39 cellular contexts compared by ENCODE assay signal in the genomic region with DNA sequence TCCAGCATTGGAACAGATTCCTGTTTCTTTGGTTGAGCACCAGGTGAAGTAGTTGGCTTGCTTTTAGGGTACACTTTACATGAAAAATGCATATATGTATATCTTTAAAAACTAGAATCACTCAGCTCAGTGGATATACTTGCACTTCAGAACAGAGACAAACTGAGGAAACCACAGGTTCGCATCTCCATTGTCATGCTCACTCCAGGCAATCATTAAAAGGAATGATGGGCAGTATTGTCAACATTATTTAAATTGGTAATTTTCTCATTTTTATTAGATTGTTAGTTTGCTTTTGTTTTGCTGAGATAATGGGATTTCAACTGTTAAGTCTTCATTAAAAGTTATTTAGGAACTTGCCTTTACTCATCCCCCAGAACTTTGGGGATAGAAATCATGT.
"Had no signal": no experiment of that assay in that cellular context is flagged by ENCODE, and none has a peak within 500 bp of the region (broad histone marks: within the 10 kb centered on the region; RNA-seq: fewer than 3 reads in every experiment).

No MANE protein-coding gene starts in this region.

- H3K36me3 ChIP-seq: adrenal gland, ascending aorta, brain microvascular endothelial cell, breast epithelium, cardiac muscle cell had no signal

- H3K9me3 ChIP-seq: adrenal gland, ascending aorta, body of pancreas, breast epithelium had no signal

- H3K4me3 ChIP-seq: adrenal gland, ascending aorta, body of pancreas, breast epithelium, cardiac muscle cell had no signal

- ATAC-seq: activated naive CD4-positive, alpha-beta T cell treated with anti-CD3 and anti-CD28 coated beads, Interleukin-2, amount 50 U/mL, for 72 hours; activated naive CD8-positive, alpha-beta T cell treated with anti-CD3 and anti-CD28 coated beads, Interleukin-2, amount 50 U/mL, for 24 hours; activated T-cell treated with anti-CD3 and anti-CD28 coated beads, Interleukin-2, amount 50 U/mL, for 4 hours; activated T-cell treated with anti-CD3 and anti-CD28 coated beads, Interleukin-2, amount 50 U/mL, for 72 hours; activated T-helper 17 cell treated with anti-CD3 and anti-CD28 coated beads, Interleukin-2, amount 50 U/mL, for 72 hours; body of pancreas had no signal

- H3K4me1 ChIP-seq: adrenal gland, ascending aorta, body of pancreas, breast epithelium had no signal

- FAIRE-seq: astrocyte, bronchial epithelial cell had no signal

- H3K9me3 Mint-ChIP-seq: activated naive CD4-positive, alpha-beta T cell treated with anti-CD3 and anti-CD28 coated beads for 36 hours; activated naive CD4-positive, alpha-beta T cell treated with anti-CD3 and anti-CD28 coated beads, Interleukin-2, amount 10 ng/mL, durations not matched to agents 7 days and 5 days; activated naive CD4-positive, alpha-beta T cell treated with anti-CD3 and anti-CD28 coated beads, Interleukin-2, amount 50 U/mL, for 24 hours; activated naive CD4-positive, alpha-beta T cell treated with anti-CD3 and anti-CD28 coated beads, Interleukin-2, amount 50 U/mL, for 72 hours; activated naive CD8-positive, alpha-beta T cell treated with anti-CD3 and anti-CD28 coated beads for 36 hours; activated naive CD8-positive, alpha-beta T cell treated with anti-CD3 and anti-CD28 coated beads, Interleukin-2, amount 10 ng/mL, durations not matched to agents 7 days and 5 days; activated naive CD8-positive, alpha-beta T cell treated with anti-CD3 and anti-CD28 coated beads, Interleukin-2, amount 50 U/mL, for 24 hours; activated T-cell treated with anti-CD3 and anti-CD28 coated beads, Interleukin-2, amount 50 U/mL, for 24 hours; activated T-cell treated with anti-CD3 and anti-CD28 coated beads, Interleukin-2, amount 50 U/mL, for 4 hours; activated T-helper 1 cell treated with anti-CD3 and anti-CD28 coated beads, Interleukin-12 subunit alpha, Interleukin-12 subunit beta, Interleukin-2, Interleukin-4 antibody, amounts not matched to agents 30 ng/mL and 10 ng/mL and 1 ng/mL, durations not matched to agents 14 hours and 24 hours and 36 hours; activated T-helper 17 cell treated with anti-CD3 and anti-CD28 coated beads, Interleukin-2, amount 50 U/mL, for 72 hours; activated T-helper 2 cell treated with anti-CD3 and anti-CD28 coated beads, Interferon-gamma antibody, Interleukin-2, Interleukin-4, amounts not matched to agents 10 μg/mL and 5 μg/mL and 100 μg/mL, durations not matched to agents 14 hours and 24 hours and 36 hours; brain; central memory CD8-positive, alpha-beta T cell had no signal

- DNase-seq: activated effector memory CD4-positive, alpha-beta T cell treated with anti-CD3 and anti-CD28 coated beads, Interleukin-2, amount 50 U/mL, for 16 hours; activated effector memory CD4-positive, alpha-beta T cell treated with Interleukin-2 at 50 U/mL for 16 hours; activated gamma-delta T cell; activated gamma-delta T cell treated with Interleukin-2 at 50 U/mL for 16 hours; activated naive CD4-positive, alpha-beta T cell; activated naive CD4-positive, alpha-beta T cell treated with anti-CD3 and anti-CD28 coated beads for 36 hours; activated naive CD4-positive, alpha-beta T cell treated with anti-CD3 and anti-CD28 coated beads, Interleukin-2, amount 10 ng/mL, durations not matched to agents 7 days and 5 days; activated naive CD4-positive, alpha-beta T cell treated with anti-CD3 and anti-CD28 coated beads, Interleukin-2, amount 50 U/mL, for 16 hours; activated naive CD4-positive, alpha-beta T cell treated with Interleukin-2 at 50 U/mL for 16 hours; activated naive CD8-positive, alpha-beta T cell treated with anti-CD3 and anti-CD28 coated beads for 36 hours; activated naive CD8-positive, alpha-beta T cell treated with anti-CD3 and anti-CD28 coated beads, Interleukin-2, amount 10 ng/mL, durations not matched to agents 7 days and 5 days; activated naive CD8-positive, alpha-beta T cell treated with anti-CD3 and anti-CD28 coated beads, Interleukin-2, amount 50 U/mL, for 24 hours; activated T-cell treated with anti-CD3 and anti-CD28 coated beads, Interleukin-2, amount 50 U/mL, for 24 hours; activated T-cell treated with anti-CD3 and anti-CD28 coated beads, Interleukin-2, amount 50 U/mL, for 4 hours; activated T-cell treated with anti-CD3 and anti-CD28 coated beads, Interleukin-2, amount 50 U/mL, for 48 hours; activated T-cell treated with anti-CD3 and anti-CD28 coated beads, Interleukin-2, amount 50 U/mL, for 72 hours; adrenal gland; amniotic stem cell; amygdala; anterior cingulate cortex; aorta; body of pancreas; brain microvascular endothelial cell; caudate nucleus; central memory CD4-positive, alpha-beta T cell; cerebellar nuclear complex had no signal

- H3K27ac Mint-ChIP-seq: activated naive CD4-positive, alpha-beta T cell treated with anti-CD3 and anti-CD28 coated beads for 36 hours; activated naive CD4-positive, alpha-beta T cell treated with anti-CD3 and anti-CD28 coated beads, Interleukin-2, amount 10 ng/mL, durations not matched to agents 7 days and 5 days; activated naive CD4-positive, alpha-beta T cell treated with anti-CD3 and anti-CD28 coated beads, Interleukin-2, amount 50 U/mL, for 24 hours; activated naive CD4-positive, alpha-beta T cell treated with anti-CD3 and anti-CD28 coated beads, Interleukin-2, amount 50 U/mL, for 72 hours; activated naive CD8-positive, alpha-beta T cell; activated naive CD8-positive, alpha-beta T cell treated with anti-CD3 and anti-CD28 coated beads for 36 hours; activated naive CD8-positive, alpha-beta T cell treated with anti-CD3 and anti-CD28 coated beads, Interleukin-2, amount 10 ng/mL, durations not matched to agents 7 days and 5 days; activated naive CD8-positive, alpha-beta T cell treated with anti-CD3 and anti-CD28 coated beads, Interleukin-2, amount 50 U/mL, for 24 hours; activated T-cell treated with anti-CD3 and anti-CD28 coated beads, Interleukin-2, amount 50 U/mL, for 24 hours; activated T-cell treated with anti-CD3 and anti-CD28 coated beads, Interleukin-2, amount 50 U/mL, for 72 hours; activated T-helper 1 cell treated with anti-CD3 and anti-CD28 coated beads, Interleukin-12 subunit alpha, Interleukin-12 subunit beta, Interleukin-2, Interleukin-4 antibody, amounts not matched to agents 30 ng/mL and 10 ng/mL and 1 ng/mL, durations not matched to agents 14 hours and 24 hours and 36 hours; activated T-helper 17 cell treated with anti-CD3 and anti-CD28 coated beads, Interleukin-2, amount 50 U/mL, for 72 hours; activated T-helper 2 cell treated with anti-CD3 and anti-CD28 coated beads, Interferon-gamma antibody, Interleukin-2, Interleukin-4, amounts not matched to agents 10 μg/mL and 5 μg/mL and 100 μg/mL, durations not matched to agents 14 hours and 24 hours and 36 hours; brain had no signal

- H3K27me3 ChIP-seq: adrenal gland, ascending aorta, body of pancreas, brain microvascular endothelial cell, breast epithelium had no signal

- H3K4me1 Mint-ChIP-seq: activated naive CD8-positive, alpha-beta T cell treated with anti-CD3 and anti-CD28 coated beads, Interleukin-2, amount 50 U/mL, for 24 hours; activated T-helper 17 cell treated with anti-CD3 and anti-CD28 coated beads, Interleukin-2, amount 50 U/mL, for 72 hours; brain had no signal

- H3K36me3 Mint-ChIP-seq: activated naive CD4-positive, alpha-beta T cell treated with anti-CD3 and anti-CD28 coated beads, Interleukin-2, amount 10 ng/mL, durations not matched to agents 7 days and 5 days; activated naive CD4-positive, alpha-beta T cell treated with anti-CD3 and anti-CD28 coated beads, Interleukin-2, amount 50 U/mL, for 24 hours; activated naive CD4-positive, alpha-beta T cell treated with anti-CD3 and anti-CD28 coated beads, Interleukin-2, amount 50 U/mL, for 72 hours; activated naive CD8-positive, alpha-beta T cell; activated naive CD8-positive, alpha-beta T cell treated with anti-CD3 and anti-CD28 coated beads for 36 hours; activated naive CD8-positive, alpha-beta T cell treated with anti-CD3 and anti-CD28 coated beads, Interleukin-2, amount 10 ng/mL, durations not matched to agents 7 days and 5 days; brain had no signal

- H3K4me3 Mint-ChIP-seq: activated naive CD4-positive, alpha-beta T cell treated with anti-CD3 and anti-CD28 coated beads for 36 hours; activated naive CD4-positive, alpha-beta T cell treated with anti-CD3 and anti-CD28 coated beads, Interleukin-2, amount 10 ng/mL, durations not matched to agents 7 days and 5 days; activated naive CD4-positive, alpha-beta T cell treated with anti-CD3 and anti-CD28 coated beads, Interleukin-2, amount 50 U/mL, for 24 hours; activated naive CD8-positive, alpha-beta T cell; activated naive CD8-positive, alpha-beta T cell treated with anti-CD3 and anti-CD28 coated beads for 36 hours; activated naive CD8-positive, alpha-beta T cell treated with anti-CD3 and anti-CD28 coated beads, Interleukin-2, amount 10 ng/mL, durations not matched to agents 7 days and 5 days; activated naive CD8-positive, alpha-beta T cell treated with anti-CD3 and anti-CD28 coated beads, Interleukin-2, amount 50 U/mL, for 24 hours; activated T-cell treated with anti-CD3 and anti-CD28 coated beads, Interleukin-2, amount 50 U/mL, for 24 hours; activated T-cell treated with anti-CD3 and anti-CD28 coated beads, Interleukin-2, amount 50 U/mL, for 4 hours; activated T-cell treated with anti-CD3 and anti-CD28 coated beads, Interleukin-2, amount 50 U/mL, for 72 hours; activated T-helper 1 cell treated with anti-CD3 and anti-CD28 coated beads, Interleukin-12 subunit alpha, Interleukin-12 subunit beta, Interleukin-2, Interleukin-4 antibody, amounts not matched to agents 30 ng/mL and 10 ng/mL and 1 ng/mL, durations not matched to agents 14 hours and 24 hours and 36 hours; activated T-helper 17 cell treated with anti-CD3 and anti-CD28 coated beads, Interleukin-2, amount 50 U/mL, for 72 hours; brain; central memory CD8-positive, alpha-beta T cell had no signal

- H3K27ac ChIP-seq: adrenal gland, ascending aorta, body of pancreas, brain microvascular endothelial cell, breast epithelium, cardiac muscle cell had no signal
